9 cellular contexts compared by ENCODE assay signal in the genomic region with DNA sequence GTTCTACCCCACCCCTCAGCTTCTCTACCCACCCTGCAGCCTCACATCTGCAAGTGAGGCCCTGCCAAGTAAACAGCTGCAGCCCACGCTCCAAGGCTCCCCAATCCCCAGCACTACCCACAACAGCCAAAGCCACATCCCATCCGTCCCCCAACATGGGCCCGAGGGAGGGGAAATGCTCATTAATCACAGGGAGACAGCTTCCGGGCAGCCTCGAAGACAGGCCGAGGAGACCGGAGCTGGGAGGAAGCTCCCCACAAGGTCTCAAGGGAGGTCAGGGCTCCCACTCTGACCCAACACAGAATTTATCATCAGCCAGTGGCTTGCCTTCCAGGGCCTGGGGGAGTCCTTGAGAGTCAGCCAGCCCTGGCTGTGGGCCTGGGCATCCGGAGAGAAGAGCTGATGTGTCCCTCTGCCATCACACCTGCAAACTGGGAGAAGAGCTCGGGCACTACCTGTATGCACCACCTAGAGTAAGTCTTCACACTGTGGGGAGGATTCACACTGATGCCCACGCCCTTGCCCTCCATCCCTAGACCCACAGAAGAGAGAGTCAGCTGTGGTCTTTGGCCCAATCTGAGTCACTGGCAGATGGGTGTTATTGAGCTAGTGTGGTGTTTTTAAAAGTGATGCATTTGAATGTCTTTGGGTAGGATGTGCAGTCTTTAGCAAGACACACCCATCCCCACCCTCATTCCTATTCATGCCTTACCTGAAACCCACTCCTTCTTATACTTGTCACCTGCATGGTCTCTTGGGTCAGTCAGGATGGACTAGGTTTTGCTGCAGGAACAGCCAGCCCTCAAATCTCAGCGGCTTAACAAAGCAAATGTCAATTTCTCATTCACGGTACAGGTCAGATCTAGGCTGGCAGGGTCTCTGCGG.
DNase-seq lines count a peak whose midpoint lies in the region; ATAC-seq, FAIRE-seq and TF ChIP-seq lines count a peak whose summit lies in the region.
"Had no signal": no experiment of that assay in that cellular context is flagged by ENCODE, and none has a peak within 500 bp of the region (broad histone marks: within the 10 kb centered on the region; RNA-seq: fewer than 3 reads in every experiment).

No MANE protein-coding gene starts in this region.

- no peak for FAIRE-seq in frontal cortex (lab: Jason Lieb, UNC)

- DNase-seq in Kasumi-1 (lab: John Stamatoyannopoulos, UW): peak; percentile 13 to 33
- peak; percentile 75 for DNase-seq in fibroblast of the aortic adventitia (ENCODE audit: low read depth)
- no peak for DNase-seq in stimulated activated effector memory CD8-positive, alpha-beta T cell treated with anti-CD3 and anti-CD28 coated beads, Interleukin-12 subunit alpha, Interleukin-12 subunit beta, amount 100 ng/mL, for 72 hours (ENCODE audit: low spot score in 2 of 2)
- DNase-seq in SHP77 treated with DMSO at 0.1 percent for 48 hours (lab: John Stamatoyannopoulos, UW): no peak
- DNase-seq in frontal cortex (ENCODE audit: low spot score in 2 of 2): no peak
- no peak for DNase-seq in DMS114 treated with DMSO at 0.1 percent for 48 hours (lab: John Stamatoyannopoulos, UW; ENCODE audit: unreplicated experiment)
- DNase-seq: activated CD8-positive, alpha-beta memory T cell treated with anti-CD3 and anti-CD28 coated beads for 24 hours had no signal

- H3K4me1 Mint-ChIP-seq in stimulated activated effector memory CD8-positive, alpha-beta T cell treated with anti-CD3 and anti-CD28 coated beads, Interleukin-12 subunit alpha, Interleukin-12 subunit beta, amount 100 ng/mL, for 72 hours: peaks cover 8% of the 10 kb centered on the region

- no peak overlapping the region for H3K27ac Mint-ChIP-seq in stimulated activated effector memory CD8-positive, alpha-beta T cell treated with anti-CD3 and anti-CD28 coated beads, Interleukin-12 subunit alpha, Interleukin-12 subunit beta, amount 100 ng/mL, for 72 hours

- no peak for TF ChIP-seq CTCF in fibroblast of the aortic adventitia (IDR thresholded peaks at IDR 0.05; ENCODE audit: insufficient read depth, low read length)

- H3K9me3 Mint-ChIP-seq in stimulated activated effector memory CD8-positive, alpha-beta T cell treated with anti-CD3 and anti-CD28 coated beads, Interleukin-12 subunit alpha, Interleukin-12 subunit beta, amount 100 ng/mL, for 72 hours: no peaks in the 10 kb centered on the region

- no peaks in the 10 kb centered on the region for H3K36me3 Mint-ChIP-seq in stimulated activated effector memory CD8-positive, alpha-beta T cell treated with anti-CD3 and anti-CD28 coated beads, Interleukin-12 subunit alpha, Interleukin-12 subunit beta, amount 100 ng/mL, for 72 hours

- ATAC-seq in GM19397 (IDR thresholded peaks at IDR 0.05; ENCODE audit: unreplicated experiment): peak; percentile 49
- peak; percentile 83 for ATAC-seq in stimulated activated effector memory CD8-positive, alpha-beta T cell treated with anti-CD3 and anti-CD28 coated beads, Interleukin-12 subunit alpha, Interleukin-12 subunit beta, amount 100 ng/mL, for 72 hours
- no peak for ATAC-seq in GM19035 (IDR thresholded peaks at IDR 0.05; ENCODE audit: unreplicated experiment)

- H3K4me3 Mint-ChIP-seq in stimulated activated effector memory CD8-positive, alpha-beta T cell treated with anti-CD3 and anti-CD28 coated beads, Interleukin-12 subunit alpha, Interleukin-12 subunit beta, amount 100 ng/mL, for 72 hours: no peak overlapping the region

- H3K4me3 ChIP-seq in fibroblast of the aortic adventitia (ENCODE audit: low read depth, low read length): no peak overlapping the region

Comparison
In these comparisons a context has a peak if more than half of its experiments do, and no peak if none do; other contexts are left out.
1. DNase-seq: peak in Kasumi-1 (2 of 2) and fibroblast of the aortic adventitia (single experiment); none in stimulated activated effector memory CD8-positive, alpha-beta T cell treated with anti-CD3 and anti-CD28 coated beads, Interleukin-12 subunit alpha, Interleukin-12 subunit beta, amount 100 ng/mL, for 72 hours (0 of 2), SHP77 treated with DMSO at 0.1 percent for 48 hours (single experiment), frontal cortex (0 of 2) and DMS114 treated with DMSO at 0.1 percent for 48 hours (single experiment).